In the genomic region with DNA sequence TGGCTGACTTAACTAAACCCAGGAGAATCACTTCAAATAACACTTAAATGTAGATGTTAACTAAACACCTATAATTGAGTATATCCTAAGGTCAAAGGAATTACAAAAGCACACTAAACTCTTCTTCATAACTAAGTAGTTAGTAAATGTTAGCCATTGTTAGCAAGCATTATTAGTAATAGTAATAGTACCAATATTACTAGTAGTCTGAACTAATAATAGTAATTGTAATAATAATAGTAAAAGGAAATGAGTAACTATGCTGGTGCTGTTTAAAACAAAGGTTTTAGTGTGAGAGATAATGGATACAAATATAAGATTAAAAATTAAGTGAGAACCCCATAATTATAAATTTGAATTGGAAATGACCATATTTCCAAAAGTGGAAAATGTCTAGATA, we compare ENCODE assay signal across 27 cellular contexts.
"Had no signal": no experiment of that assay in that cellular context is flagged by ENCODE, and none has a peak within 500 bp of the region (broad histone marks: within the 10 kb centered on the region; RNA-seq: fewer than 3 reads in every experiment).

No MANE protein-coding gene starts in this region.

- H3K36me3 Mint-ChIP-seq: natural killer cell treated with Interleukin-12 subunit alpha and Interleukin-12 subunit beta and Interleukin-15 and Interleukin-18, amount 100 ng/mL, for 72 hours; stimulated activated effector memory CD8-positive, alpha-beta T cell treated with anti-CD3 and anti-CD28 coated beads, Interleukin-12 subunit alpha, Interleukin-12 subunit beta, amount 100 ng/mL, for 72 hours; stimulated activated naive B cell treated with anti-CD40 and anti-IgM and Interleukin-4, amounts not matched to agents 10 μg/mL and 1 μg/mL and 100 μg/mL, for 72 hours had no signal

- H3K4me3 Mint-ChIP-seq: natural killer cell treated with Interleukin-12 subunit alpha and Interleukin-12 subunit beta and Interleukin-15 and Interleukin-18, amount 100 ng/mL, for 72 hours; nephron progenitor cell; neural crest cell; stimulated activated effector memory CD8-positive, alpha-beta T cell treated with anti-CD3 and anti-CD28 coated beads, Interleukin-12 subunit alpha, Interleukin-12 subunit beta, amount 100 ng/mL, for 72 hours; stimulated activated naive B cell treated with anti-CD40 and anti-IgM and Interleukin-4, amounts not matched to agents 10 μg/mL and 1 μg/mL and 100 μg/mL, for 72 hours; stimulated activated naive CD8-positive, alpha-beta T cell treated with anti-CD3 and anti-CD28 coated beads, Interleukin-15, Interleukin-2, amounts not matched to agents 100 ng/mL and 50 ng/mL, for 24 hours had no signal

- H3K27me3 ChIP-seq: neutrophil, pancreas, right lobe of liver, sigmoid colon, stomach, thyroid gland, tibial nerve, upper lobe of left lung, vagina had no signal

- H3K27ac ChIP-seq: neutrophil, pancreas, prostate gland, right lobe of liver, sigmoid colon, stomach, thoracic aorta, thyroid gland, tibial nerve, upper lobe of left lung, vagina had no signal

- H3K27ac Mint-ChIP-seq: natural killer cell treated with Interleukin-12 subunit alpha and Interleukin-12 subunit beta and Interleukin-15 and Interleukin-18, amount 100 ng/mL, for 72 hours; nephron progenitor cell; stimulated activated effector memory CD8-positive, alpha-beta T cell treated with anti-CD3 and anti-CD28 coated beads, Interleukin-12 subunit alpha, Interleukin-12 subunit beta, amount 100 ng/mL, for 72 hours; stimulated activated naive B cell treated with anti-CD40 and anti-IgM and Interleukin-4, amounts not matched to agents 10 μg/mL and 1 μg/mL and 100 μg/mL, for 72 hours; stimulated activated naive CD8-positive, alpha-beta T cell treated with anti-CD3 and anti-CD28 coated beads, Interleukin-15, Interleukin-2, amounts not matched to agents 100 ng/mL and 50 ng/mL, for 24 hours had no signal

- H3K4me1 ChIP-seq: pancreas, prostate gland, right lobe of liver, sigmoid colon, stomach, thyroid gland, tibial nerve, upper lobe of left lung, vagina had no signal

- H3K4me3 ChIP-seq: pancreas, prostate gland, right lobe of liver, sigmoid colon, stomach, thoracic aorta, thyroid gland, tibial nerve, upper lobe of left lung, vagina had no signal

- ATAC-seq: natural killer cell treated with Interleukin-12 subunit alpha and Interleukin-12 subunit beta and Interleukin-15 and Interleukin-18, amount 100 ng/mL, for 72 hours; pancreas; right cardiac atrium; right lobe of liver; stimulated activated effector memory CD8-positive, alpha-beta T cell treated with anti-CD3 and anti-CD28 coated beads, Interleukin-12 subunit alpha, Interleukin-12 subunit beta, amount 100 ng/mL, for 72 hours; stimulated activated naive B cell treated with anti-CD40 and anti-IgM and Interleukin-4, amounts not matched to agents 10 μg/mL and 1 μg/mL and 100 μg/mL, for 72 hours had no signal

- FAIRE-seq: pancreas, urothelium cell line had no signal

- H3K9me3 ChIP-seq: neutrophil, pancreas, prostate gland, right lobe of liver, sigmoid colon, stomach, thoracic aorta, thyroid gland, tibial nerve, upper lobe of left lung, vagina had no signal

- DNase-seq: nephron progenitor cell; nucleus accumbens; pancreas; right cardiac atrium; right lobe of liver; sigmoid colon; small intestine; stimulated activated CD4-positive, alpha-beta T cell treated with anti-CD3 and anti-CD28 coated beads, Interleukin-15, amount 100 ng/mL, for 24 hours; stimulated activated CD4-positive, alpha-beta T cell treated with anti-CD3 and anti-CD28 coated beads, Interleukin-2, amount 100 ng/mL, for 24 hours; stimulated activated CD4-positive, alpha-beta T cell treated with anti-CD3 and anti-CD28 coated beads, Interleukin-2, amount 100 ng/mL, for 48 hours; stimulated activated CD4-positive, alpha-beta T cell treated with anti-CD3 and anti-CD28 coated beads, Interleukin-4, amount 100 ng/mL, for 24 hours; stimulated activated naive B cell treated with anti-CD40 and anti-IgM and Interleukin-4, amounts not matched to agents 10 μg/mL and 1 μg/mL and 100 μg/mL, for 72 hours; stimulated activated naive CD4-positive, alpha-beta T cell treated with Interleukin-2 at 50 U/mL for 16 hours; stomach; thyroid gland; trophoblast cell; upper lobe of left lung had no signal

- H3K27me3 Mint-ChIP-seq: stimulated activated naive B cell treated with anti-CD40 and anti-IgM and Interleukin-4, amounts not matched to agents 10 μg/mL and 1 μg/mL and 100 μg/mL, for 72 hours; stimulated activated naive CD8-positive, alpha-beta T cell treated with anti-CD3 and anti-CD28 coated beads, Interleukin-15, Interleukin-2, amounts not matched to agents 100 ng/mL and 50 ng/mL, for 24 hours had no signal

- H3K4me1 Mint-ChIP-seq: nephron progenitor cell; neural crest cell; stimulated activated effector memory CD8-positive, alpha-beta T cell treated with anti-CD3 and anti-CD28 coated beads, Interleukin-12 subunit alpha, Interleukin-12 subunit beta, amount 100 ng/mL, for 72 hours; stimulated activated naive B cell treated with anti-CD40 and anti-IgM and Interleukin-4, amounts not matched to agents 10 μg/mL and 1 μg/mL and 100 μg/mL, for 72 hours had no signal

- H3K36me3 ChIP-seq: neutrophil, pancreas, prostate gland, right lobe of liver, sigmoid colon, stomach, thoracic aorta, thyroid gland, tibial nerve, upper lobe of left lung, vagina had no signal

- H3K9me3 Mint-ChIP-seq: natural killer cell treated with Interleukin-12 subunit alpha and Interleukin-12 subunit beta and Interleukin-15 and Interleukin-18, amount 100 ng/mL, for 72 hours; nephron progenitor cell; stimulated activated naive B cell treated with anti-CD40 and anti-IgM and Interleukin-4, amounts not matched to agents 10 μg/mL and 1 μg/mL and 100 μg/mL, for 72 hours had no signal
